In the genomic region with DNA sequence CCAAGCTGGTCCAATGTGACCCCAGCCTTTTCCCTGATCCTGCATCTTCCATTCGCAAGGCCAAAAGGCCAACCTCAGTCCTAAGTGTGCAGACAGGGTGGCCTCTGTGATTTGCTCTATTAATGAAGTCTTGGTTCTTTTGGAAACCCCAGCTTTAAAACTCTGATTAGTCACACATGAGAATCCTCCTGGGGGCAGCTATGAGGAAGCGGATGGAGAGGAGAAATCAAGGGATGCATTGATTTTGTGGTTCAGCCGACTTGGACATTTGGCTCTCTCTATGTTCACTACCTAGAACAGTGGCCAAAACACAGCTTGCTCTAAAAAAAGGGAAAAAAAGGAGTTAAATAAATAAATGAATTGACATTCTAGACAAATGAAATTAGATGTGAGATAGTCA, we compare ENCODE assay signal across 24 cellular contexts.
A peak's percentile ranks its signal among the peaks of the same experiment; 100 is the strongest.
DNase-seq lines count a peak whose midpoint lies in the region; ATAC-seq and TF ChIP-seq lines count a peak whose summit lies in the region.
"Had no signal": no experiment of that assay in that cellular context is flagged by ENCODE, and none has a peak within 500 bp of the region (broad histone marks: within the 10 kb centered on the region; RNA-seq: fewer than 3 reads in every experiment).

No MANE protein-coding gene starts in this region.

- in situ Hi-C loops in SK-MEL-5 (cut with HindIII; ENCODE audit: low pct_unique_long_range_greater_than_20kb, low sequenced_read_pairs) = no loop called here

- no peak for TF ChIP-seq EP300 in esophagus muscularis mucosa (IDR thresholded peaks at IDR 0.05)

- H3K4me3 ChIP-seq in esophagus muscularis mucosa = no peak overlapping the region
- no peak overlapping the region for H3K4me3 ChIP-seq in Peyer's patch
- H3K4me3 ChIP-seq: BLaER1 had no signal

- peak; percentile 56 for ATAC-seq in sciatic nerve
- ATAC-seq in GM21825 (IDR thresholded peaks at IDR 0.05; ENCODE audit: unreplicated experiment) = no peak

- no peaks in the 10 kb centered on the region for H3K4me1 Mint-ChIP-seq in activated CD4-positive, alpha-beta memory T cell treated with anti-CD3 and anti-CD28 coated beads for 36 hours (ENCODE audit: low read depth)
- H3K4me1 Mint-ChIP-seq: CD14-positive monocyte; CD4-positive, alpha-beta memory T cell; CD4-positive, CD25-positive, alpha-beta regulatory T cell; CD8-positive, alpha-beta memory T cell had no signal

- H3K27me3 Mint-ChIP-seq in activated CD4-positive, alpha-beta memory T cell treated with anti-CD3 and anti-CD28 coated beads for 36 hours = peaks cover 5% of the 10 kb centered on the region

- no peak overlapping the region for H3K4me3 Mint-ChIP-seq in activated CD4-positive, alpha-beta memory T cell treated with anti-CD3 and anti-CD28 coated beads for 36 hours
- H3K4me3 Mint-ChIP-seq: CD14-positive monocyte; CD4-positive, alpha-beta memory T cell; CD4-positive, CD25-positive, alpha-beta regulatory T cell; CD8-positive, alpha-beta memory T cell had no signal

- POLR2A ChIA-PET in activated CD4-positive, alpha-beta memory T cell treated with anti-CD3 and anti-CD28 coated beads for 36 hours (lab: Charles Lee) = no interaction called here

- CTCF ChIA-PET in activated CD4-positive, alpha-beta memory T cell treated with anti-CD3 and anti-CD28 coated beads for 36 hours (lab: Charles Lee) = no interaction called here

- no peak overlapping the region for H3K27ac Mint-ChIP-seq in activated CD4-positive, alpha-beta memory T cell treated with anti-CD3 and anti-CD28 coated beads for 36 hours
- H3K27ac Mint-ChIP-seq: CD14-positive monocyte; CD4-positive, alpha-beta memory T cell; CD4-positive, CD25-positive, alpha-beta regulatory T cell; CD8-positive, alpha-beta memory T cell had no signal

- WGBS in esophagus muscularis mucosa = 94% methylated on average over 3 of the region's 3 CpGs

- no peaks in the 10 kb centered on the region for H3K27me3 ChIP-seq in esophagus muscularis mucosa
- H3K27me3 ChIP-seq in Peyer's patch = no peaks in the 10 kb centered on the region
- H3K27me3 ChIP-seq: BE2C, BLaER1 had no signal

- TF ChIP-seq POLR2A in esophagus muscularis mucosa (IDR thresholded peaks at IDR 0.05; ENCODE audit: low read depth) = no peak
- TF ChIP-seq POLR2A in Peyer's patch (IDR thresholded peaks at IDR 0.05) = no peak

- H3K4me1 ChIP-seq in esophagus muscularis mucosa (no peaks in the 10 kb centered on the region), Peyer's patch (no peaks in the 10 kb centered on the region)
- H3K4me1 ChIP-seq: BE2C, BLaER1 had no signal

- H3K36me3 ChIP-seq in esophagus muscularis mucosa = no peaks in the 10 kb centered on the region
- no peaks in the 10 kb centered on the region for H3K36me3 ChIP-seq in Peyer's patch
- H3K36me3 ChIP-seq: BE2C, BLaER1 had no signal

- DNase-seq in RPMI7951 (ENCODE audit: low read depth) = peak; percentile 53
- DNase-seq in SK-MEL-5 (ENCODE audit: low read depth, low spot score) = peak; percentile 70
- DNase-seq in esophagus muscularis mucosa (ENCODE audit: extremely low spot score) = peak; percentile 88
- no peak for DNase-seq in sciatic nerve (ENCODE audit: low spot score)
- DNase-seq in activated CD4-positive, alpha-beta memory T cell treated with anti-CD3 and anti-CD28 coated beads for 36 hours = no peak
- DNase-seq in Peyer's patch = no peak
- DNase-seq in H4 (ENCODE audit: low spot score) = no peak
- DNase-seq: 8988T; ACHN; BE2C; C1 segment of cervical spinal cord; CD4-positive, alpha-beta memory T cell; CD4-positive, CD25-positive, alpha-beta regulatory T cell; CD8-positive, alpha-beta memory T cell; DMS 273 treated with DMSO at 0.1 percent for 48 hours; DMS153; DMS53; DMS79; DND-41; EL; GDM1 had no signal

- H3K9me3 ChIP-seq in esophagus muscularis mucosa (no peaks in the 10 kb centered on the region), Peyer's patch (no peaks in the 10 kb centered on the region)
- H3K9me3 ChIP-seq: BE2C, BLaER1 had no signal

- H3K27ac ChIP-seq in esophagus muscularis mucosa (replicated peaks in 1 of 4) = no peak overlapping the region
- H3K27ac ChIP-seq in Peyer's patch = no peak overlapping the region
- H3K27ac ChIP-seq: BLaER1 had no signal

- TF ChIP-seq CTCF in esophagus muscularis mucosa (IDR thresholded peaks at IDR 0.05) (no peak), Peyer's patch (IDR thresholded peaks at IDR 0.05) (no peak)

- H3K36me3 Mint-ChIP-seq in activated CD4-positive, alpha-beta memory T cell treated with anti-CD3 and anti-CD28 coated beads for 36 hours = no peaks in the 10 kb centered on the region
- H3K36me3 Mint-ChIP-seq: CD14-positive monocyte; CD4-positive, alpha-beta memory T cell; CD4-positive, CD25-positive, alpha-beta regulatory T cell; CD8-positive, alpha-beta memory T cell had no signal

- H3K9me3 Mint-ChIP-seq in activated CD4-positive, alpha-beta memory T cell treated with anti-CD3 and anti-CD28 coated beads for 36 hours = no peaks in the 10 kb centered on the region
- H3K9me3 Mint-ChIP-seq: CD4-positive, alpha-beta memory T cell; CD8-positive, alpha-beta memory T cell had no signal

- intact Hi-C loops in esophagus muscularis mucosa (cut with DNase I) (no loop called here), sciatic nerve (cut with DNase I) (no loop called here)
- intact Hi-C loops in activated CD4-positive, alpha-beta memory T cell treated with anti-CD3 and anti-CD28 coated beads for 36 hours (cut with micrococcal nuclease) = no loop called here

Comparison
In these comparisons a context has a peak if more than half of its experiments do, and no peak if none do; other contexts are left out.
1. DNase-seq: peak in RPMI7951 (single experiment), SK-MEL-5 (single experiment) and esophagus muscularis mucosa (single experiment); none in sciatic nerve (single experiment), activated CD4-positive, alpha-beta memory T cell treated with anti-CD3 and anti-CD28 coated beads for 36 hours (single experiment), Peyer's patch (0 of 3) and H4 (single experiment).